In genomic region chr3:178325330-178325729, GRCh38 we compare ENCODE assay signal across 8 cellular contexts.
DNase-seq lines count a peak whose midpoint lies in the region; ATAC-seq and TF ChIP-seq lines count a peak whose summit lies in the region.

No MANE protein-coding gene starts in this region.

- no peak overlapping the region for H3K4me3 ChIP-seq in Caco-2 (ENCODE audit: low read depth, low read length)
- no peak overlapping the region for H3K4me3 ChIP-seq in mammary epithelial cell (replicated peaks in 1 of 3; ENCODE audit: insufficient read depth in 1 of 3, low read depth in 2 of 3, low read length in 3 of 3)
- H3K4me3 ChIP-seq in WERI-Rb-1 (ENCODE audit: low read depth, low read length) = no peak overlapping the region

- CTCF ChIA-PET in Caco-2 (lab: Charles Lee) = no interaction called here
- CTCF ChIA-PET in mammary epithelial cell (lab: Charles Lee; ENCODE audit: low non-redundant PET) = no interaction called here

- no peaks in the 10 kb centered on the region for H3K36me3 Mint-ChIP-seq in Caco-2 (ENCODE audit: insufficient read depth, unreplicated experiment)
- H3K36me3 Mint-ChIP-seq in nephron progenitor cell (ENCODE audit: low read depth) = no peaks in the 10 kb centered on the region

- ATAC-seq in HG03108 (IDR thresholded peaks at IDR 0.05; ENCODE audit: unreplicated experiment) (no peak), GM21526 (IDR thresholded peaks at IDR 0.05; ENCODE audit: low FRiP score, unreplicated experiment) (no peak)

- 0% methylated on average over 1 of the region's 1 CpG for WGBS in mammary epithelial cell (ENCODE audit: low coverage, missing lambda C conversion rate)

- dilution Hi-C loops in mammary epithelial cell (cut with HindIII; ENCODE audit: low sequenced_read_pairs) = no loop called here

- DNase-seq in Caco-2 (no peak), NCI-H2081 (lab: John Stamatoyannopoulos, UW) (peak; percentile 53 to 56), mammary epithelial cell (no peak), nephron progenitor cell (no peak), WERI-Rb-1 (no peak)
- DNase-seq in activated CD8-positive, alpha-beta memory T cell treated with anti-CD3 and anti-CD28 coated beads, Interleukin-2, amount 50 U/mL, for 48 hours = no peak

- in situ Hi-C loops in mammary epithelial cell (cut with MboI; ENCODE audit: low sequenced_read_pairs in 2 of 2) = no loop called here

- H3K27ac ChIP-seq in mammary epithelial cell (ENCODE audit: insufficient read depth, low read depth, low read length) (no peak overlapping the region), WERI-Rb-1 (no peak overlapping the region)

- H3K9me3 Mint-ChIP-seq in Caco-2 (ENCODE audit: unreplicated experiment) (no peaks in the 10 kb centered on the region), nephron progenitor cell (no peaks in the 10 kb centered on the region)

- no TSS peak for BruUV-seq in Caco-2 (replicated peaks; lab: Mats Ljungman, UMichigan)
- BruUV-seq in mammary epithelial cell (replicated peaks; lab: Mats Ljungman, UMichigan) = no TSS peak

- peaks cover 13% of the 10 kb centered on the region for H3K4me1 ChIP-seq in Caco-2
- H3K4me1 ChIP-seq in mammary epithelial cell (ENCODE audit: insufficient read depth, low read length) = no peaks in the 10 kb centered on the region

- H3K79me2 ChIP-seq in mammary epithelial cell (ENCODE audit: insufficient read depth, low read length) = no peaks in the 10 kb centered on the region

- H3K4me3 Mint-ChIP-seq in Caco-2 (ENCODE audit: unreplicated experiment) (no peak overlapping the region), nephron progenitor cell (no peak overlapping the region)

- H3K27me3 ChIP-seq in Caco-2 (replicated peaks; ENCODE audit: control insufficient read depth, insufficient read depth, low read length) (no peaks in the 10 kb centered on the region), mammary epithelial cell (ENCODE audit: insufficient read depth, low read length) (no peaks in the 10 kb centered on the region), WERI-Rb-1 (ENCODE audit: insufficient read depth, low read depth, severe bottlenecking) (no peaks in the 10 kb centered on the region)

- no peak overlapping the region for H3K9ac ChIP-seq in mammary epithelial cell (ENCODE audit: insufficient read depth, low read length)

- no peaks in the 10 kb centered on the region for H3K4me1 Mint-ChIP-seq in Caco-2 (ENCODE audit: low read depth, unreplicated experiment)
- H3K4me1 Mint-ChIP-seq in nephron progenitor cell = peaks cover 19% of the 10 kb centered on the region

- H3K36me3 ChIP-seq in Caco-2 (ENCODE audit: control insufficient read depth, insufficient read depth, low read length) = no peaks in the 10 kb centered on the region
- no peaks in the 10 kb centered on the region for H3K36me3 ChIP-seq in mammary epithelial cell (ENCODE audit: insufficient read depth, low read length)
- H3K36me3 ChIP-seq in WERI-Rb-1 = no peaks in the 10 kb centered on the region

- H2AFZ ChIP-seq in mammary epithelial cell (ENCODE audit: low read depth, low read length) = peak overlapping the region; percentile 10

- intact Hi-C loops in Caco-2 (cut with micrococcal nuclease; ENCODE audit: unreplicated experiment) = loop anchor here (2.0 to 10.0 kb wide), 3 partner anchors 171 to 805 kb away; no protein-coding TSS in a partner anchor
- intact Hi-C loops in mammary epithelial cell (cut with micrococcal nuclease) = loop anchor here (2.0 to 10.0 kb wide), 8 partner anchors 548 to 1811 kb away; partner anchors contain the start of gene TBL1XR1

- no peaks in the 10 kb centered on the region for H4K20me1 ChIP-seq in mammary epithelial cell (ENCODE audit: insufficient read depth, low read length)

- POLR2A ChIA-PET in Caco-2 (lab: Charles Lee) = no interaction called here

- no peak overlapping the region for H3K4me2 ChIP-seq in mammary epithelial cell (ENCODE audit: insufficient read depth, low read depth, low read length)

- no peak overlapping the region for H3K27ac Mint-ChIP-seq in Caco-2 (ENCODE audit: unreplicated experiment)
- no peak overlapping the region for H3K27ac Mint-ChIP-seq in nephron progenitor cell

- TF ChIP-seq CTCF in Caco-2 (IDR thresholded peaks at IDR 0.05; ENCODE audit: insufficient read depth in 1 of 2, low read depth in 1 of 2, low read length in 1 of 2, severe bottlenecking in 1 of 2, unreplicated experiment in 1 of 2) (peak; percentile 19 to 34), mammary epithelial cell (conservative IDR thresholded peaks at IDR 0.05 in 1 of 2, IDR thresholded peaks at IDR 0.05 in 1 of 2; ENCODE audit: extremely low read depth in 1 of 2, insufficient read depth in 1 of 2, low read depth in 1 of 2, low read length in 2 of 2) (peak; percentile 49 to 56), nephron progenitor cell (IDR thresholded peaks at IDR 0.05) (peak; percentile 26), WERI-Rb-1 (IDR thresholded peaks at IDR 0.05; ENCODE audit: low read depth, low read length) (no peak)

- H3K27me3 Mint-ChIP-seq in Caco-2 (ENCODE audit: insufficient read depth, unreplicated experiment) = no peaks in the 10 kb centered on the region
- no peaks in the 10 kb centered on the region for H3K27me3 Mint-ChIP-seq in nephron progenitor cell (ENCODE audit: low read depth, poor library complexity)

- no peaks in the 10 kb centered on the region for H3K9me3 ChIP-seq in Caco-2
- H3K9me3 ChIP-seq in mammary epithelial cell (replicated peaks; ENCODE audit: insufficient read depth, low read length) = no peaks in the 10 kb centered on the region
- H3K9me3 ChIP-seq in WERI-Rb-1 (ENCODE audit: severe bottlenecking) = no peaks in the 10 kb centered on the region

Comparison
In these comparisons a context has a peak if more than half of its experiments do, and no peak if none do; other contexts are left out.
1. DNase-seq: peak in NCI-H2081 (2 of 2); none in Caco-2 (0 of 2), mammary epithelial cell (single experiment), nephron progenitor cell (single experiment), WERI-Rb-1 (single experiment) and activated CD8-positive, alpha-beta memory T cell treated with anti-CD3 and anti-CD28 coated beads, Interleukin-2, amount 50 U/mL, for 48 hours (single experiment).